ENCODE assay signal across 1 cellular context in genomic region chr7:100611983-100612729, GRCh38.
TF ChIP-seq lines count a peak whose summit lies in the region.

A gene with protein sequence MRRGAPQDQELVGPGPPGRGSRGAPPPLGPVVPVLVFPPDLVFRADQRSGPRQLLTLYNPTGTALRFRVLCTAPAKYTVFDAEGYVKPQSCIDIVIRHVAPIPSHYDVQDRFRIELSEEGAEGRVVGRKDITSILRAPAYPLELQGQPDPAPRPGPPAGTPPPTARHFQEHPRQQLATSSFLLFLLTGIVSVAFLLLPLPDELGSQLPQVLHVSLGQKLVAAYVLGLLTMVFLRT (plus strand): TSS chr7:100612540. CDS start chr7:100612792, 252 bp downstream.

TF ChIP-seq in GM12878, 131 proteins besides CTCF, POLR2A, EP300 and RAD21 (continued from another document and continues in another):
- TF ChIP-seq, protein P1, sequence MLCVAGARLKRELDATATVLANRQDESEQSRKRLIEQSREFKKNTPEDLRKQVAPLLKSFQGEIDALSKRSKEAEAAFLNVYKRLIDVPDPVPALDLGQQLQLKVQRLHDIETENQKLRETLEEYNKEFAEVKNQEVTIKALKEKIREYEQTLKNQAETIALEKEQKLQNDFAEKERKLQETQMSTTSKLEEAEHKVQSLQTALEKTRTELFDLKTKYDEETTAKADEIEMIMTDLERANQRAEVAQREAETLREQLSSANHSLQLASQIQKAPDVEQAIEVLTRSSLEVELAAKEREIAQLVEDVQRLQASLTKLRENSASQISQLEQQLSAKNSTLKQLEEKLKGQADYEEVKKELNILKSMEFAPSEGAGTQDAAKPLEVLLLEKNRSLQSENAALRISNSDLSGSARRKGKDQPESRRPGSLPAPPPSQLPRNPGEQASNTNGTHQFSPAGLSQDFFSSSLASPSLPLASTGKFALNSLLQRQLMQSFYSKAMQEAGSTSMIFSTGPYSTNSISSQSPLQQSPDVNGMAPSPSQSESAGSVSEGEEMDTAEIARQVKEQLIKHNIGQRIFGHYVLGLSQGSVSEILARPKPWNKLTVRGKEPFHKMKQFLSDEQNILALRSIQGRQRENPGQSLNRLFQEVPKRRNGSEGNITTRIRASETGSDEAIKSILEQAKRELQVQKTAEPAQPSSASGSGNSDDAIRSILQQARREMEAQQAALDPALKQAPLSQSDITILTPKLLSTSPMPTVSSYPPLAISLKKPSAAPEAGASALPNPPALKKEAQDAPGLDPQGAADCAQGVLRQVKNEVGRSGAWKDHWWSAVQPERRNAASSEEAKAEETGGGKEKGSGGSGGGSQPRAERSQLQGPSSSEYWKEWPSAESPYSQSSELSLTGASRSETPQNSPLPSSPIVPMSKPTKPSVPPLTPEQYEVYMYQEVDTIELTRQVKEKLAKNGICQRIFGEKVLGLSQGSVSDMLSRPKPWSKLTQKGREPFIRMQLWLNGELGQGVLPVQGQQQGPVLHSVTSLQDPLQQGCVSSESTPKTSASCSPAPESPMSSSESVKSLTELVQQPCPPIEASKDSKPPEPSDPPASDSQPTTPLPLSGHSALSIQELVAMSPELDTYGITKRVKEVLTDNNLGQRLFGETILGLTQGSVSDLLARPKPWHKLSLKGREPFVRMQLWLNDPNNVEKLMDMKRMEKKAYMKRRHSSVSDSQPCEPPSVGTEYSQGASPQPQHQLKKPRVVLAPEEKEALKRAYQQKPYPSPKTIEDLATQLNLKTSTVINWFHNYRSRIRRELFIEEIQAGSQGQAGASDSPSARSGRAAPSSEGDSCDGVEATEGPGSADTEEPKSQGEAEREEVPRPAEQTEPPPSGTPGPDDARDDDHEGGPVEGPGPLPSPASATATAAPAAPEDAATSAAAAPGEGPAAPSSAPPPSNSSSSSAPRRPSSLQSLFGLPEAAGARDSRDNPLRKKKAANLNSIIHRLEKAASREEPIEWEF (IDR thresholded peaks at IDR 0.05; ENCODE audit: insufficient replicate concordance, low read depth, low read length), result no peak
- TF ChIP-seq, protein P2, sequence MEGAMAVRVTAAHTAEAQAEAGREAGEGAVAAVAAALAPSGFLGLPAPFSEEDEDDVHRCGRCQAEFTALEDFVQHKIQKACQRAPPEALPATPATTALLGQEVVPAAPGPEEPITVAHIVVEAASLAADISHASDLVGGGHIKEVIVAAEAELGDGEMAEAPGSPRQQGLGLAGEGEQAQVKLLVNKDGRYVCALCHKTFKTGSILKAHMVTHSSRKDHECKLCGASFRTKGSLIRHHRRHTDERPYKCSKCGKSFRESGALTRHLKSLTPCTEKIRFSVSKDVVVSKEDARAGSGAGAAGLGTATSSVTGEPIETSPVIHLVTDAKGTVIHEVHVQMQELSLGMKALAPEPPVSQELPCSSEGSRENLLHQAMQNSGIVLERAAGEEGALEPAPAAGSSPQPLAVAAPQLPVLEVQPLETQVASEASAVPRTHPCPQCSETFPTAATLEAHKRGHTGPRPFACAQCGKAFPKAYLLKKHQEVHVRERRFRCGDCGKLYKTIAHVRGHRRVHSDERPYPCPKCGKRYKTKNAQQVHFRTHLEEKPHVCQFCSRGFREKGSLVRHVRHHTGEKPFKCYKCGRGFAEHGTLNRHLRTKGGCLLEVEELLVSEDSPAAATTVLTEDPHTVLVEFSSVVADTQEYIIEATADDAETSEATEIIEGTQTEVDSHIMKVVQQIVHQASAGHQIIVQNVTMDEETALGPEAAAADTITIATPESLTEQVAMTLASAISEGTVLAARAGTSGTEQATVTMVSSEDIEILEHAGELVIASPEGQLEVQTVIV (IDR thresholded peaks at IDR 0.05; ENCODE audit: borderline replicate concordance, partially characterized antibody), result peak; percentile 33
- TF ChIP-seq SREBF1 (IDR thresholded peaks at IDR 0.05; ENCODE audit: low read length) (no peak), RCOR1 (conservative IDR thresholded peaks at IDR 0.05; ENCODE audit: low read depth, low read length) (no peak), GATAD2B (conservative IDR thresholded peaks at IDR 0.05; ENCODE audit: low read depth) (no peak), EED (IDR thresholded peaks at IDR 0.05; ENCODE audit: low read depth) (no peak), SIX5 (IDR thresholded peaks at IDR 0.05; ENCODE audit: low read depth, low read length, severe bottlenecking) (no peak), NR2C2 (IDR thresholded peaks at IDR 0.05; ENCODE audit: borderline replicate concordance, control insufficient read depth, insufficient read length, low read depth) (no peak), MAX (IDR thresholded peaks at IDR 0.05; ENCODE audit: low read depth, low read length) (peak; percentile 19; the same call in 1 of the 2 replicates), NFYA (IDR thresholded peaks at IDR 0.05; ENCODE audit: borderline replicate concordance, low read depth, low read length) (peak; percentile 66), BHLHE40 (IDR thresholded peaks at IDR 0.05; ENCODE audit: borderline replicate concordance in 1 of 2, low read depth in 2 of 2, low read length in 1 of 2) (peak in 1 of 2 experiments; percentile 79; a peak in 3 of 4 replicates), TAF1 (IDR thresholded peaks at IDR 0.05; ENCODE audit: borderline replicate concordance, low read depth, low read length) (peak; percentile 23; the same call in 1 of the 2 replicates), MLLT1 (IDR thresholded peaks at IDR 0.05) (peak; percentile 85), HDGF (IDR thresholded peaks at IDR 0.05) (peak; percentile 97), HCFC1 (IDR thresholded peaks at IDR 0.05; ENCODE audit: low read length) (peak; percentile 39; the same call in 1 of the 2 replicates), ZNF622 (IDR thresholded peaks at IDR 0.05) (no peak), NBN (IDR thresholded peaks at IDR 0.05) (peak; percentile 69), EGR1 (IDR thresholded peaks at IDR 0.05; ENCODE audit: borderline replicate concordance in 1 of 2, low read depth in 2 of 2, low read length in 2 of 2) (no peak; a peak in 1 of 3 replicates), PBX3 (IDR thresholded peaks at IDR 0.05; ENCODE audit: insufficient replicate concordance, low read depth, low read length) (peak; percentile 90), SUPT20H (IDR thresholded peaks at IDR 0.05; ENCODE audit: borderline replicate concordance, control insufficient read depth, low read depth, low read length) (no peak), SREBF2 (IDR thresholded peaks at IDR 0.05; ENCODE audit: low read length) (no peak), TCF12 (IDR thresholded peaks at IDR 0.05; ENCODE audit: low read depth, low read length) (no peak), YY1 (IDR thresholded peaks at IDR 0.05; ENCODE audit: low read depth, low read length) (peak; percentile 73), SMAD1 (IDR thresholded peaks at IDR 0.05; ENCODE audit: low read depth, partially characterized antibody) (no peak), SP1 (IDR thresholded peaks at IDR 0.05; ENCODE audit: low read depth, low read length) (peak; percentile 92), POLR2AphosphoS5 (IDR thresholded peaks at IDR 0.05; ENCODE audit: low read length) (peak; percentile 78), ZNF687 (IDR thresholded peaks at IDR 0.05) (no peak), POLR2AphosphoS2 (IDR thresholded peaks at IDR 0.05; ENCODE audit: low read depth, low read length) (peak; percentile 89), IKZF1 (conservative IDR thresholded peaks at IDR 0.05) (peak; percentile 18; the same call in 1 of the 2 replicates), PML (IDR thresholded peaks at IDR 0.05; ENCODE audit: low read length) (peak; percentile 70; the same call in 1 of the 2 replicates), MXI1 (IDR thresholded peaks at IDR 0.05; ENCODE audit: low read depth, low read length) (peak; percentile 67), GABPA (IDR thresholded peaks at IDR 0.05; ENCODE audit: low read depth) (peak; percentile 69), ATF7 (IDR thresholded peaks at IDR 0.05; ENCODE audit: low read depth) (peak; percentile 98), PAX8 (IDR thresholded peaks at IDR 0.05) (no peak), CHD2 (IDR thresholded peaks at IDR 0.05; ENCODE audit: borderline replicate concordance, low read depth, low read length) (peak; percentile 85), PKNOX1 (IDR thresholded peaks at IDR 0.05) (peak; percentile 98)
- TF ChIP-seq, protein P3, sequence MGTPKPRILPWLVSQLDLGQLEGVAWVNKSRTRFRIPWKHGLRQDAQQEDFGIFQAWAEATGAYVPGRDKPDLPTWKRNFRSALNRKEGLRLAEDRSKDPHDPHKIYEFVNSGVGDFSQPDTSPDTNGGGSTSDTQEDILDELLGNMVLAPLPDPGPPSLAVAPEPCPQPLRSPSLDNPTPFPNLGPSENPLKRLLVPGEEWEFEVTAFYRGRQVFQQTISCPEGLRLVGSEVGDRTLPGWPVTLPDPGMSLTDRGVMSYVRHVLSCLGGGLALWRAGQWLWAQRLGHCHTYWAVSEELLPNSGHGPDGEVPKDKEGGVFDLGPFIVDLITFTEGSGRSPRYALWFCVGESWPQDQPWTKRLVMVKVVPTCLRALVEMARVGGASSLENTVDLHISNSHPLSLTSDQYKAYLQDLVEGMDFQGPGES (IDR thresholded peaks at IDR 0.05), result peak; percentile 68
- TF ChIP-seq, protein P4, sequence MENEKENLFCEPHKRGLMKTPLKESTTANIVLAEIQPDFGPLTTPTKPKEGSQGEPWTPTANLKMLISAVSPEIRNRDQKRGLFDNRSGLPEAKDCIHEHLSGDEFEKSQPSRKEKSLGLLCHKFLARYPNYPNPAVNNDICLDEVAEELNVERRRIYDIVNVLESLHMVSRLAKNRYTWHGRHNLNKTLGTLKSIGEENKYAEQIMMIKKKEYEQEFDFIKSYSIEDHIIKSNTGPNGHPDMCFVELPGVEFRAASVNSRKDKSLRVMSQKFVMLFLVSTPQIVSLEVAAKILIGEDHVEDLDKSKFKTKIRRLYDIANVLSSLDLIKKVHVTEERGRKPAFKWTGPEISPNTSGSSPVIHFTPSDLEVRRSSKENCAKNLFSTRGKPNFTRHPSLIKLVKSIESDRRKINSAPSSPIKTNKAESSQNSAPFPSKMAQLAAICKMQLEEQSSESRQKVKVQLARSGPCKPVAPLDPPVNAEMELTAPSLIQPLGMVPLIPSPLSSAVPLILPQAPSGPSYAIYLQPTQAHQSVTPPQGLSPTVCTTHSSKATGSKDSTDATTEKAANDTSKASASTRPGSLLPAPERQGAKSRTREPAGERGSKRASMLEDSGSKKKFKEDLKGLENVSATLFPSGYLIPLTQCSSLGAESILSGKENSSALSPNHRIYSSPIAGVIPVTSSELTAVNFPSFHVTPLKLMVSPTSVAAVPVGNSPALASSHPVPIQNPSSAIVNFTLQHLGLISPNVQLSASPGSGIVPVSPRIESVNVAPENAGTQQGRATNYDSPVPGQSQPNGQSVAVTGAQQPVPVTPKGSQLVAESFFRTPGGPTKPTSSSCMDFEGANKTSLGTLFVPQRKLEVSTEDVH (IDR thresholded peaks at IDR 0.05; ENCODE audit: low read depth, partially characterized antibody), result no peak
